15 cellular contexts compared by ENCODE assay signal in the genomic region with DNA sequence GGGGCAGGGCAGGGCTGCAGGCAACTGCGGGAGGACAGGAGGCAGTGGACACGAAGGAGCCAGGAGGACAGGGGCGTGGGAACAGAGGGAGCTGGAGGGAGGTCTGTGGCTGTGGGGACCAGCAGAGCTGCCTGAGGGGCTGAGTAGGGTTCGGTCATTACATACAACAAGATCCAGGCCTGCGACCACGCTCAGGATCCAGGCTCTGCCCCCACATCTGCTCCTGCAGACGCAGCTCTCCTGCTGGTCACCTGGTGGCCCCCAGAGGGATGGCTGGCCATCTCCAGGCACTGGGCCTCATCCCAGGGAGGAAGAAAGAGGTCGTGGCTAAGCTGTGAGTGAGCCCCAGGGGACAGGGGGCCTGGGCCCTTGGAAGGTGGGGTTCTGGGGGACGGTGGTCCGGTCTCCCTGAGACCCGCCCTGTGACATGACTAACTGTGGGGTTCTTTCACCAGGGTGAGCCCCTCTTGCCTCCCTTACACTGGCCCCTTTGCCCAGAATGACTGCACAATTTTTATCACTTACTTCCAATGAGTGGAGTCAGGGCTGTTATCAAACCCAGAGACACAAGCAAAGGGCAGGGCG. TPM values are rescaled to one million over a fixed set of nuclear protein-coding genes. Genes with fewer than 3 reads are reported as not detected.
"Had no signal": no experiment of that assay in that cellular context is flagged by ENCODE, and none has a peak within 500 bp of the region (broad histone marks: within the 10 kb centered on the region; RNA-seq: fewer than 3 reads in every experiment).

No MANE protein-coding gene starts in this region.

- H3K36me3 Mint-ChIP-seq: activated naive CD4-positive, alpha-beta T cell treated with anti-CD3 and anti-CD28 coated beads, Interleukin-2, amount 50 U/mL, for 72 hours had no signal

- H3K27me3 ChIP-seq: right atrium auricular region had no signal

- H2AFZ ChIP-seq: parathyroid adenoma had no signal

- H3K9me3 Mint-ChIP-seq: activated B cell treated with CpG ODN at 0.5 μM for 24 hours; activated CD4-positive, alpha-beta T cell treated with anti-CD3 and anti-CD28 coated beads, Interleukin-2, amount 10 ng/mL, durations not matched to agents 24 days and 14 days; activated naive CD4-positive, alpha-beta T cell treated with anti-CD3 and anti-CD28 coated beads, Interleukin-2, amount 50 U/mL, for 72 hours; activated T-helper 17 cell treated with anti-CD3 and anti-CD28 coated beads, Interleukin-2, amount 50 U/mL, for 72 hours had no signal

- H3K27ac ChIP-seq: dorsolateral prefrontal cortex, esophagus muscularis mucosa, parathyroid adenoma, right atrium auricular region, SK-N-MC, tibial artery had no signal

- DNase-seq: activated B cell treated with CpG ODN at 0.5 μM for 24 hours; activated CD4-positive, alpha-beta T cell treated with anti-CD3 and anti-CD28 coated beads, Interleukin-2, amount 10 ng/mL, durations not matched to agents 24 days and 14 days; activated CD8-positive, alpha-beta memory T cell treated with anti-CD3 and anti-CD28 coated beads for 24 hours; cerebellar nuclear complex; foreskin fibroblast had no signal

- H3K4me3 ChIP-seq: dorsolateral prefrontal cortex, esophagus muscularis mucosa, right atrium auricular region, SK-N-MC, tibial artery had no signal

- H3K36me3 ChIP-seq: esophagus muscularis mucosa, right atrium auricular region, tibial artery had no signal

- H3K4me3 Mint-ChIP-seq: activated B cell treated with CpG ODN at 0.5 μM for 24 hours; activated CD4-positive, alpha-beta T cell treated with anti-CD3 and anti-CD28 coated beads, Interleukin-2, amount 10 ng/mL, durations not matched to agents 24 days and 14 days; activated T-helper 17 cell treated with anti-CD3 and anti-CD28 coated beads, Interleukin-2, amount 50 U/mL, for 72 hours had no signal

- H3K9me3 ChIP-seq: esophagus muscularis mucosa, right atrium auricular region, tibial artery had no signal

- H3K4me1 ChIP-seq: esophagus muscularis mucosa, parathyroid adenoma, right atrium auricular region, tibial artery had no signal

- H3K79me2 ChIP-seq: parathyroid adenoma had no signal

- ATAC-seq: activated naive CD4-positive, alpha-beta T cell treated with anti-CD3 and anti-CD28 coated beads, Interleukin-2, amount 50 U/mL, for 72 hours; activated T-helper 17 cell treated with anti-CD3 and anti-CD28 coated beads, Interleukin-2, amount 50 U/mL, for 72 hours had no signal

- H3K27ac Mint-ChIP-seq: activated B cell treated with CpG ODN at 0.5 μM for 24 hours; activated CD4-positive, alpha-beta T cell treated with anti-CD3 and anti-CD28 coated beads, Interleukin-2, amount 10 ng/mL, durations not matched to agents 24 days and 14 days; activated naive CD4-positive, alpha-beta T cell treated with anti-CD3 and anti-CD28 coated beads, Interleukin-2, amount 50 U/mL, for 72 hours; activated T-helper 17 cell treated with anti-CD3 and anti-CD28 coated beads, Interleukin-2, amount 50 U/mL, for 72 hours had no signal

- H3K9ac ChIP-seq: parathyroid adenoma had no signal

RNA-seq across cellular contexts. Expression of gene APOBEC3A, which starts 6.8 kb away (rescaled TPM):
- total RNA-seq: activated B cell treated with CpG ODN at 0.5 μM for 24 hours; activated CD4-positive, alpha-beta T cell treated with anti-CD3 and anti-CD28 coated beads, Interleukin-2, amount 10 ng/mL, durations not matched to agents 24 days and 14 days; activated naive CD4-positive, alpha-beta T cell treated with anti-CD3 and anti-CD28 coated beads, Interleukin-2, amount 50 U/mL, for 72 hours; activated T-helper 17 cell treated with anti-CD3 and anti-CD28 coated beads, Interleukin-2, amount 50 U/mL, for 72 hours; T-helper 1 cell treated with Interleukin-12 subunit alpha and Interleukin-12 subunit beta and Interleukin-4 antibody, amounts not matched to agents 30 ng/mL and 1 ng/mL, for 36 hours had no signal
- polyA plus RNA-seq: neural cell had no signal

RNA-seq across cellular contexts. Expression of gene APOBEC3B, which starts 31.5 kb away (rescaled TPM):
- polyA plus RNA-seq: neural cell had no signal
